In the genomic region with DNA sequence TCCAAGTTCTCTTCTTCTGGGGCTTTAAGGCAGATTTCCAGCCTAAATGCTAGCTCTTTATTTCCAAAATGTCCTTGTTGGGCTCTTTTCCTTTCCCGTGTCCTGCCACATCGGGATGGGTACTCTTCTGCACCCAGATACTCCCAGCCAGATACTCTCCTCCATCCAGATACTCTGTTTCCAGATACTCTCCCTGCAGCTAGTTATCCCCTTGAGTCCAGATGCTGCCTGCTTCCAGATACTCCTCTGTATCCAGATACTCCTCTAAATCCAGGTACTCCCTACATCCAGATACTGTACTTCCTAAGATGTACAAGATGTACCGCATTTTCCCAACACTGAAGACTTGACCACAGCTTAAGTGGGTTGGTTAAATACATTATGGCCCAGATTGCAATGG, we compare ENCODE assay signal across 26 cellular contexts. TPM values are rescaled to one million over a fixed set of nuclear protein-coding genes. Genes with fewer than 3 reads are reported as not detected.
"Had no signal": no experiment of that assay in that cellular context is flagged by ENCODE, and none has a peak within 500 bp of the region (broad histone marks: within the 10 kb centered on the region; RNA-seq: fewer than 3 reads in every experiment).

No MANE protein-coding gene starts in this region.

- ATAC-seq: left colon; left lung; lower lobe of right lung; naive thymus-derived CD8-positive, alpha-beta T cell; pancreas; right cardiac atrium; sciatic nerve; stimulated activated effector memory CD8-positive, alpha-beta T cell treated with anti-CD3 and anti-CD28 coated beads, Interleukin-12 subunit alpha, Interleukin-12 subunit beta, amount 100 ng/mL, for 72 hours had no signal

- DNase-seq: hypothalamus; immature natural killer cell; kidney; left colon; left lung; lower lobe of right lung; mammary epithelial cell; mesenchymal stem cell; naive thymus-derived CD8-positive, alpha-beta T cell; nucleus accumbens; pancreas; posterior cingulate gyrus; retina; right cardiac atrium; stimulated activated CD4-positive, alpha-beta T cell treated with anti-CD3 and anti-CD28 coated beads, Interleukin-12 subunit alpha, Interleukin-12 subunit beta, amount 100 ng/mL, for 4 hours; stimulated activated CD4-positive, alpha-beta T cell treated with anti-CD3 and anti-CD28 coated beads, Interleukin-15, amount 100 ng/mL, for 24 hours; stimulated activated CD4-positive, alpha-beta T cell treated with anti-CD3 and anti-CD28 coated beads, Interleukin-4, amount 100 ng/mL, for 24 hours; stimulated activated naive CD4-positive, alpha-beta T cell; trophoblast cell; uterus had no signal

- H3K27me3 Mint-ChIP-seq: naive thymus-derived CD8-positive, alpha-beta T cell; stimulated activated naive CD8-positive, alpha-beta T cell treated with anti-CD3 and anti-CD28 coated beads, Interleukin-15, Interleukin-2, amounts not matched to agents 100 ng/mL and 50 ng/mL, for 24 hours had no signal

- H3K27ac Mint-ChIP-seq: nephron; stimulated activated effector memory CD8-positive, alpha-beta T cell treated with anti-CD3 and anti-CD28 coated beads, Interleukin-12 subunit alpha, Interleukin-12 subunit beta, amount 100 ng/mL, for 72 hours; stimulated activated naive CD8-positive, alpha-beta T cell treated with anti-CD3 and anti-CD28 coated beads, Interleukin-15, Interleukin-2, amounts not matched to agents 100 ng/mL and 50 ng/mL, for 24 hours had no signal

- H3K4me1 Mint-ChIP-seq: neural crest cell had no signal

- H3K4me3 Mint-ChIP-seq: immature natural killer cell; naive thymus-derived CD8-positive, alpha-beta T cell; nephron; neural crest cell; stimulated activated effector memory CD8-positive, alpha-beta T cell treated with anti-CD3 and anti-CD28 coated beads, Interleukin-12 subunit alpha, Interleukin-12 subunit beta, amount 100 ng/mL, for 72 hours; stimulated activated naive CD8-positive, alpha-beta T cell treated with anti-CD3 and anti-CD28 coated beads, Interleukin-15, Interleukin-2, amounts not matched to agents 100 ng/mL and 50 ng/mL, for 24 hours had no signal

- H3K9me3 Mint-ChIP-seq: immature natural killer cell; naive thymus-derived CD8-positive, alpha-beta T cell; nephron; neural crest cell; stimulated activated effector memory CD8-positive, alpha-beta T cell treated with anti-CD3 and anti-CD28 coated beads, Interleukin-12 subunit alpha, Interleukin-12 subunit beta, amount 100 ng/mL, for 72 hours; stimulated activated naive CD8-positive, alpha-beta T cell treated with anti-CD3 and anti-CD28 coated beads, Interleukin-15, Interleukin-2, amounts not matched to agents 100 ng/mL and 50 ng/mL, for 24 hours had no signal

- FAIRE-seq: islet of Langerhans, kidney, pancreas had no signal

RNA-seq across cellular contexts. Expression of gene XG, which starts 10.5 kb away (rescaled TPM):
- total RNA-seq: naive thymus-derived CD8-positive, alpha-beta T cell; neural crest cell had no signal
- polyA plus RNA-seq: immature natural killer cell; naive thymus-derived CD8-positive, alpha-beta T cell had no signal
